15 cellular contexts compared by ENCODE assay signal in the genomic region with DNA sequence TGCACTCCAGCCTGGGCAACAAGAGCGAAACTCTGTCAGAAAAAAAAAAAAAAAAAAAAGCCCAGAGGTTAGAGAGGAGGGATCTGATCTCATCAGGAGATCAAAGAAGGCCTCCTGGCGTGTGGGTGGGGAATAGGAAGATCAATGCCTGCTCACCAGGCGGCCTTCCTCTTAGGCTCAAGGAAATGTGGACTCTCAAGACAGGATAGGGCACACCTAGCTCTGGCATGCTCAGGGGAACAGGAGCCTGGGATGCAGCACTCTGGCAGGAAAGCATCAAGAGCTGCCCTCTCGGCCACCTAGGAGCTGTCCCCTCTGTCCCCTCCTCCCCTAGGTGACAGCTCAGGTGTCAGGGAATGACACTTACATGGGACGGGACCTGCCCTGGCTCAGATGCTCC. TPM values are rescaled to one million over a fixed set of nuclear protein-coding genes. Genes with fewer than 3 reads are reported as not detected.
DNase-seq lines count a peak whose midpoint lies in the region; ATAC-seq and TF ChIP-seq lines count a peak whose summit lies in the region.
"Not testable (repeated sequence)": the region's sequence is repeated elsewhere in the genome, so short reads cannot be mapped to it uniquely, and the experiment has no call there.
"Had no signal": no experiment of that assay in that cellular context is flagged by ENCODE, and none has a peak within 500 bp of the region (broad histone marks: within the 10 kb centered on the region; RNA-seq: fewer than 3 reads in every experiment).

No MANE protein-coding gene starts in this region.

- 35% methylated on average over 2 of the region's 5 CpGs; no CpG with 5 or more reads in 1 of the 2 experiments for WGBS in endodermal cell (ENCODE audit: insufficient coverage in 1 of 2, insufficient read length in 1 of 2), 2 experiments

- DNase-seq in ELF-1 (ENCODE audit: low read depth, low spot score) (peak; percentile 37), HCT116 (ENCODE audit: low read depth, low spot score) (peak; percentile 28), MG63 (peak; percentile 15), PC-9 (peak in 1 of 2 experiments; percentile 59), endodermal cell (peak; percentile 63), mucosa of gallbladder (ENCODE audit: low spot score) (peak; percentile 26)

- H3K4me1 ChIP-seq in HCT116 (ENCODE audit: control insufficient read depth in 1 of 2, insufficient read depth in 2 of 2, low read length in 2 of 2), result peaks cover 16 to 46% of the 10 kb centered on the region in 2 experiments
- peaks cover 15% of the 10 kb centered on the region for H3K4me1 ChIP-seq in PC-9 (replicated peaks; ENCODE audit: insufficient read depth)
- H3K4me1 ChIP-seq in endodermal cell (ENCODE audit: control insufficient read depth, insufficient read depth, low read length), result not testable (repeated sequence)

- H3K79me2 ChIP-seq in HCT116 (ENCODE audit: insufficient read depth, low read length); PC-9 (ENCODE audit: low read depth): not testable (repeated sequence)

- POLR2A ChIA-PET in HCT116 (lab: Charles Lee), result interaction anchor here (0.7 kb wide), 1 partner anchor 16 kb away, joined by 4 read pairs; no protein-coding TSS in a partner anchor
- POLR2A ChIA-PET in PC-9 (lab: Charles Lee; ENCODE audit: unreplicated experiment), result not testable (repeated sequence)

- peak overlapping the region; percentile 27; the same call in 1 of the 2 replicates for H3K9ac ChIP-seq in HCT116 (ENCODE audit: low read length)
- not testable (repeated sequence) for H3K9ac ChIP-seq in endodermal cell (ENCODE audit: extremely low read depth, low read length, poor library complexity, severe bottlenecking)

- H3K36me3 ChIP-seq in HCT116 (ENCODE audit: control insufficient read depth in 1 of 2, insufficient read depth in 2 of 2, low read length in 2 of 2); MG63; PC-9 (ENCODE audit: low read depth); endodermal cell (ENCODE audit: control insufficient read depth, insufficient read depth, low read length): not testable (repeated sequence)

- BruUV-seq in HCT116 (replicated peaks; lab: Mats Ljungman, UMichigan); PC-9 (replicated peaks; lab: Mats Ljungman, UMichigan): not testable (repeated sequence)

- not testable (repeated sequence) for H3K9me2 ChIP-seq in HCT116 (ENCODE audit: insufficient read depth); PC-9 (ENCODE audit: insufficient read depth)

- not testable (repeated sequence) for H3K4me1 Mint-ChIP-seq in endodermal cell

- H3K36me3 Mint-ChIP-seq in endodermal cell (ENCODE audit: low read depth), result not testable (repeated sequence)

- H3K27ac ChIP-seq in HCT116 (ENCODE audit: low read depth, low read length), result peak overlapping the region; percentile 58; the same call in 1 of the 2 replicates
- not testable (repeated sequence) for H3K27ac ChIP-seq in PC-9; endodermal cell (ENCODE audit: low read depth, low read length)

- intact Hi-C loops in HCT116 (cut with micrococcal nuclease); PC-9 (cut with micrococcal nuclease; ENCODE audit: unreplicated experiment): not testable (repeated sequence)

- TF ChIP-seq RAD21 in HCT116 (IDR thresholded peaks at IDR 0.05; ENCODE audit: low read depth), result not testable (repeated sequence)

- peak overlapping the region in 1 of 2 experiments; percentile 32; a peak in 1 of 4 replicates for H3K4me3 ChIP-seq in HCT116 (replicated peaks in 1 of 2; ENCODE audit: low read depth in 1 of 2, low read length in 2 of 2)
- not testable (repeated sequence) for H3K4me3 ChIP-seq in MG63; PC-9; endodermal cell (ENCODE audit: low read length)

- H3K27ac Mint-ChIP-seq in endodermal cell, result peak overlapping the region; percentile 21

- ATAC-seq in HCT116, result peak; percentile 67

- H2AFZ ChIP-seq in HCT116 (ENCODE audit: low read depth, low read length, poor library complexity, severe bottlenecking); PC-9: not testable (repeated sequence)

- CTCF ChIA-PET in HCT116 (lab: Charles Lee); PC-9 (lab: Charles Lee): not testable (repeated sequence)

- not testable (repeated sequence) for H3F3A ChIP-seq in PC-9 (ENCODE audit: insufficient read depth, low read depth)

- not testable (repeated sequence) for H3K4me3 Mint-ChIP-seq in endodermal cell

- H3K4me2 ChIP-seq in HCT116 (ENCODE audit: low read length) (peak overlapping the region; percentile 65), PC-9 (peak overlapping the region; percentile 17; the same call in 1 of the 2 replicates)

- RAD21 ChIA-PET in HCT116 (lab: Charles Lee; ENCODE audit: low non-redundant PET in 1 of 2, low total read pairs in 2 of 2, uncharacterized antibody in 2 of 2, unreplicated experiment in 2 of 2), result interaction anchor here in 1 of 2 experiments (0.7 kb wide), 1 partner anchor 435 kb away, joined by 3 read pairs; no protein-coding TSS in a partner anchor

- not testable (repeated sequence) for H3K27me3 ChIP-seq in HCT116 (ENCODE audit: insufficient read depth, low read length); MG63; PC-9 (ENCODE audit: insufficient read depth, low read depth); endodermal cell (ENCODE audit: control insufficient read depth, insufficient read depth, low read length, poor library complexity, severe bottlenecking)

- not testable (repeated sequence) for H3K9me3 Mint-ChIP-seq in endodermal cell

- TF ChIP-seq CTCF in HCT116 (IDR thresholded peaks at IDR 0.05 in 2 of 3, conservative IDR thresholded peaks at IDR 0.05 in 1 of 3; ENCODE audit: borderline replicate concordance in 1 of 3, insufficient read depth in 1 of 3, low read depth in 2 of 3, low read length in 2 of 3); PC-9 (conservative IDR thresholded peaks at IDR 0.05); endodermal cell (conservative IDR thresholded peaks at IDR 0.05): not testable (repeated sequence)

- not testable (repeated sequence) for H3K27me3 Mint-ChIP-seq in endodermal cell (ENCODE audit: insufficient read depth)

- H3K9me3 ChIP-seq in HCT116 (ENCODE audit: control insufficient read depth in 1 of 2, insufficient read depth in 1 of 2, low read depth in 1 of 2, low read length in 2 of 2); MG63; PC-9 (ENCODE audit: insufficient read depth, low read depth); endodermal cell (ENCODE audit: control insufficient read depth, low read length): not testable (repeated sequence)

- H4K20me1 ChIP-seq in HCT116 (ENCODE audit: insufficient read depth); PC-9 (ENCODE audit: insufficient read depth): not testable (repeated sequence)

- not testable (repeated sequence) for TF ChIP-seq POLR2A in HCT116 (IDR thresholded peaks at IDR 0.05; ENCODE audit: borderline replicate concordance, extremely low read depth, insufficient read depth, insufficient read length)

TF ChIP-seq in HCT116, 20 proteins besides CTCF, POLR2A, EP300 and RAD21:
- peak; percentile 39 for TF ChIP-seq TCF7L2 (IDR thresholded peaks at IDR 0.05; ENCODE audit: borderline replicate concordance, extremely low read depth, insufficient read depth, insufficient read length)
- 0 out of 2 replicates have a peak, but pooled peaks have one; percentile 11 for TF ChIP-seq EGR1 (IDR thresholded peaks at IDR 0.05; ENCODE audit: low read depth)

RNA-seq across cellular contexts. Expression of a gene that starts 22.9 kb away (rescaled TPM):
- total RNA-seq in HCT116 (2021; ENCODE audit: unreplicated experiment), result 2.7 TPM
- polyA plus RNA-seq in HCT116 (2012), result 1.8 and 2.8 TPM in 2 replicates
- not detected in 2 replicates for total RNA-seq in MG63 (2014; rRNA removed; shearing (Covaris generic); ENCODE audit: low replicate concordance)
- total RNA-seq in PC-9 (2021), result 1.7 and 2.8 TPM in 2 replicates
- total RNA-seq in endodermal cell, result 1 to 10 TPM; 6.5 to 7.8 TPM
- 4.4 TPM for polyA plus RNA-seq in endodermal cell (2013, experiment 1 of 2)
- 4.1 TPM for polyA plus RNA-seq in endodermal cell (2013, experiment 2 of 2)
- total RNA-seq in mucosa of gallbladder, result 27.5 TPM
- total RNA-seq: A172; A673; B cell; CD4-positive, alpha-beta memory T cell; CD4-positive, alpha-beta T cell; CD4-positive, CD25-positive, alpha-beta regulatory T cell; CD8-positive, alpha-beta memory T cell; CD8-positive, alpha-beta T cell; Daoy had no signal

RNA-seq across cellular contexts. Expression of a gene that starts 31.9 kb away (rescaled TPM):
- 41.5 TPM for total RNA-seq in HCT116 (2021; ENCODE audit: unreplicated experiment)
- polyA plus RNA-seq in HCT116 (2012), result 31.2 and 54.3 TPM in 2 replicates
- total RNA-seq in MG63 (2014; rRNA removed; shearing (Covaris generic); ENCODE audit: low replicate concordance), result 70.9 and 90.3 TPM in 2 replicates
- 26.8 and 30.6 TPM in 2 replicates for total RNA-seq in PC-9 (2021)
- total RNA-seq in endodermal cell, result 10 to 100 TPM; 38.4 to 75.9 TPM
- 44.3 TPM for polyA plus RNA-seq in endodermal cell (2013, experiment 1 of 2)
- polyA plus RNA-seq in endodermal cell (2013, experiment 2 of 2), result 44.3 TPM
- 53.1 TPM for total RNA-seq in mucosa of gallbladder
